Comparison of ENCODE assay signal across 8 cellular contexts in genomic region chr2:238427435-238428162, GRCh38. TPM values are rescaled to one million over a fixed set of nuclear protein-coding genes. Genes with fewer than 3 reads are reported as not detected.
DNase-seq lines count a peak whose midpoint lies in the region; ATAC-seq and TF ChIP-seq lines count a peak whose summit lies in the region.

No MANE protein-coding gene starts in this region.

- peak overlapping the region; percentile 58 to 96 (median 86) for H3K27ac Mint-ChIP-seq in CD4-positive, CD25-positive, alpha-beta regulatory T cell
- H3K27ac Mint-ChIP-seq in T-cell, result peak overlapping the region; percentile 91 to 93

- H3K4me3 Mint-ChIP-seq in CD4-positive, CD25-positive, alpha-beta regulatory T cell, result peak overlapping the region; percentile 91 to 93 (median 92)
- H3K4me3 Mint-ChIP-seq in T-cell, result peak overlapping the region; percentile 88 to 91 (median 88)

- no peaks in the 10 kb centered on the region for H3K27me3 ChIP-seq in CD4-positive, CD25-positive, alpha-beta regulatory T cell (ENCODE audit: control insufficient read depth, insufficient read depth, low read length)
- no peaks in the 10 kb centered on the region for H3K27me3 ChIP-seq in rectal smooth muscle tissue (ENCODE audit: control insufficient read depth, insufficient read depth, low read length)

- peaks cover 0 to 3% (median 0%) of the 10 kb centered on the region in 7 donors for H3K9me3 Mint-ChIP-seq in CD4-positive, CD25-positive, alpha-beta regulatory T cell
- peaks cover 0 to 6% (median 0%) of the 10 kb centered on the region in 3 donors for H3K9me3 Mint-ChIP-seq in T-cell

- H3K4me1 Mint-ChIP-seq in CD4-positive, CD25-positive, alpha-beta regulatory T cell, result peaks cover 28 to 61% (median 45%) of the 10 kb centered on the region in 4 donors
- peaks cover 54 to 61% (median 58%) of the 10 kb centered on the region in 3 donors for H3K4me1 Mint-ChIP-seq in T-cell

- H3K9ac ChIP-seq in rectal smooth muscle tissue (ENCODE audit: low read length), result peak overlapping the region; percentile 75

- peak overlapping the region; percentile 81 for H3K27ac ChIP-seq in CD4-positive, CD25-positive, alpha-beta regulatory T cell (ENCODE audit: insufficient read depth, low read length, poor library complexity, severe bottlenecking)
- H3K27ac ChIP-seq in rectal smooth muscle tissue (ENCODE audit: low read depth, low read length), result peak overlapping the region; percentile 90

- CTCF ChIA-PET in T-cell (lab: Charles Lee), result interaction anchor here in 1 of 2 donors (0.6 kb wide), 1 partner anchor 196 kb away, joined by 3 read pairs; no protein-coding TSS in a partner anchor

- POLR2A ChIA-PET in T-cell (lab: Charles Lee), result interaction anchor here in 1 of 2 donors (0.7 kb wide), 1 partner anchor 1708 kb away, joined by 3 read pairs; no protein-coding TSS in a partner anchor

- peaks cover 30% of the 10 kb centered on the region for H3K4me1 ChIP-seq in CD4-positive, CD25-positive, alpha-beta regulatory T cell (ENCODE audit: control insufficient read depth, insufficient read depth, low read length, poor library complexity, severe bottlenecking)
- peaks cover 6% of the 10 kb centered on the region for H3K4me1 ChIP-seq in rectal smooth muscle tissue (ENCODE audit: control insufficient read depth, insufficient read depth, low read length)

- H3K27me3 Mint-ChIP-seq in CD4-positive, CD25-positive, alpha-beta regulatory T cell, result no peaks in the 10 kb centered on the region
- H3K27me3 Mint-ChIP-seq in T-cell, result no peaks in the 10 kb centered on the region

- peaks cover 20% of the 10 kb centered on the region for H3K36me3 Mint-ChIP-seq in CD4-positive, CD25-positive, alpha-beta regulatory T cell
- H3K36me3 Mint-ChIP-seq in T-cell, result peaks cover 19% of the 10 kb centered on the region

- H3K36me3 ChIP-seq in CD4-positive, CD25-positive, alpha-beta regulatory T cell (ENCODE audit: control insufficient read depth, insufficient read depth, low read length), result peaks cover 12% of the 10 kb centered on the region
- no peaks in the 10 kb centered on the region for H3K36me3 ChIP-seq in rectal smooth muscle tissue (ENCODE audit: control insufficient read depth, insufficient read depth, low read length)

- DNase-seq in CD4-positive, CD25-positive, alpha-beta regulatory T cell, result no peak
- no peak for DNase-seq in HFF-Myc (ENCODE audit: extremely low read depth, low read depth)
- DNase-seq in T-cell, result no peak
- peak; percentile 79 for DNase-seq in fibroblast of the aortic adventitia (ENCODE audit: low read depth)
- DNase-seq in NCI-H345 (lab: John Stamatoyannopoulos, UW), result no peak
- no peak for DNase-seq in pons (ENCODE audit: low spot score)
- no peak for DNase-seq in NCI-H146 (lab: John Stamatoyannopoulos, UW)

- peak overlapping the region; percentile 72 for H3K4me3 ChIP-seq in CD4-positive, CD25-positive, alpha-beta regulatory T cell (ENCODE audit: low read depth, low read length)
- H3K4me3 ChIP-seq in HFF-Myc (replicated peaks; ENCODE audit: low read depth, low read length) (peak overlapping the region; percentile 91), fibroblast of the aortic adventitia (ENCODE audit: low read depth, low read length) (peak overlapping the region; percentile 94), rectal smooth muscle tissue (ENCODE audit: low read length) (peak overlapping the region; percentile 71)

- no peaks in the 10 kb centered on the region for H3K9me3 ChIP-seq in CD4-positive, CD25-positive, alpha-beta regulatory T cell (ENCODE audit: control insufficient read depth in 2 of 2, low read length in 2 of 2)

- TF ChIP-seq CTCF in HFF-Myc (IDR thresholded peaks at IDR 0.05; ENCODE audit: low read depth, low read length, missing control alignments) (no peak), fibroblast of the aortic adventitia (IDR thresholded peaks at IDR 0.05; ENCODE audit: insufficient read depth, low read length) (no peak)

- ATAC-seq in CD4-positive, CD25-positive, alpha-beta regulatory T cell (ENCODE audit: low read depth in 2 of 2), result no peak
- no peak for ATAC-seq in T-cell (replicated peaks in 1 of 4)

RNA-seq across cellular contexts. Expression of gene ASB1, which starts 0.9 kb away (rescaled TPM):
- 23.0 TPM for total RNA-seq in CD4-positive, CD25-positive, alpha-beta regulatory T cell
- 10 to 100 TPM; 17.6 to 22.0 (median 20.3) TPM for polyA plus RNA-seq in CD4-positive, CD25-positive, alpha-beta regulatory T cell
- total RNA-seq in T-cell (10 to 100 TPM; 28.6 to 44.1 (median 42.3) TPM), fibroblast of the aortic adventitia (ENCODE audit: low replicate concordance) (18.5 and 45.5 TPM in 2 replicates)
